ENCODE assay signal across 28 cellular contexts in the genomic region with DNA sequence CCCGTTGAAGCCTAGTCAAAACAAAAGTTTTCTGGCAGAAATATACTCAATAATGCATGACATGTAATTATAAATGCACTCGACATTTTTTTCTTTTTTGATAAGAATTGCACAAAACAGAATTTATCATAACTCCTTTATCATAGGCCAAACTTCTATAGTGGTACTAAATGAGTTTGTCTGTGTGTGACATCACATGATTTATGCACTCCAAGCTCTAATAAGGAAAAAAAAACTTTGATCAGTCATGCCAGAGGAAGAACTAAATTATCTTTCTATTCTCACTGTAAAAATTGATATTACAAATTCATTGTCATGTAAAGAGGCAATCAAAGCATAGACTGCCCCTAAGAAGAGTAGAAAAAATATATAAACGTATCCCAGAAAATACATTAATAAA.
"Had no signal": no experiment of that assay in that cellular context is flagged by ENCODE, and none has a peak within 500 bp of the region (broad histone marks: within the 10 kb centered on the region; RNA-seq: fewer than 3 reads in every experiment).

No MANE protein-coding gene starts in this region.

- DNase-seq: colonic mucosa; cortex of kidney; dermis blood vessel endothelial cell; dorsolateral prefrontal cortex; effector CD4-positive, alpha-beta T cell; effector CD8-positive, alpha-beta T cell; effector memory CD4-positive, alpha-beta T cell; effector memory CD8-positive, alpha-beta T cell; endodermal cell; erythroblast; esophagus squamous epithelium; foreskin fibroblast; foreskin keratinocyte; foreskin melanocyte; gastrocnemius medialis; glutamatergic neuron; head of caudate nucleus; heart left ventricle; heart right ventricle had no signal

- ATAC-seq: effector memory CD8-positive, alpha-beta T cell; esophagus mucosa; foreskin keratinocyte; gastrocnemius medialis; gastroesophageal sphincter; heart left ventricle; heart right ventricle had no signal

- FAIRE-seq: colon, endometrium, endothelial cell of umbilical vein, frontal cortex had no signal

- H3K27me3 ChIP-seq: colonic mucosa, dorsolateral prefrontal cortex, esophagus muscularis mucosa, esophagus squamous epithelium, foreskin keratinocyte, gastrocnemius medialis, gastroesophageal sphincter, heart left ventricle, heart right ventricle had no signal

- H3K36me3 ChIP-seq: colonic mucosa, esophagus muscularis mucosa, esophagus squamous epithelium, gastrocnemius medialis, gastroesophageal sphincter, heart left ventricle, heart right ventricle had no signal

- H3K4me1 ChIP-seq: colonic mucosa had no signal

- H3K27ac ChIP-seq: colonic mucosa, coronary artery, dorsolateral prefrontal cortex, epithelial cell of prostate, esophagus muscularis mucosa, esophagus squamous epithelium, foreskin keratinocyte, gastrocnemius medialis, gastroesophageal sphincter, heart left ventricle, heart right ventricle had no signal

- H3K4me3 ChIP-seq: colonic mucosa, coronary artery, dorsolateral prefrontal cortex, esophagus muscularis mucosa, esophagus squamous epithelium, gastrocnemius medialis, gastroesophageal sphincter, heart left ventricle, heart right ventricle had no signal

- H3K9me3 ChIP-seq: colonic mucosa, esophagus muscularis mucosa, esophagus squamous epithelium, gastrocnemius medialis, gastroesophageal sphincter, heart left ventricle, heart right ventricle had no signal
